Comparison of ENCODE assay signal across 8 cellular contexts in genomic region chr11:134207538-134208239, GRCh38. TPM values are rescaled to one million over a fixed set of nuclear protein-coding genes. Genes with fewer than 3 reads are reported as not detected.
DNase-seq lines count a peak whose midpoint lies in the region; ATAC-seq, FAIRE-seq and TF ChIP-seq lines count a peak whose summit lies in the region.

No MANE protein-coding gene starts in this region.

- H3K27ac Mint-ChIP-seq in activated naive CD8-positive, alpha-beta T cell treated with anti-CD3 and anti-CD28 coated beads for 36 hours = no peak overlapping the region

- peaks cover 49% of the 10 kb centered on the region for H3K36me3 Mint-ChIP-seq in activated naive CD8-positive, alpha-beta T cell treated with anti-CD3 and anti-CD28 coated beads for 36 hours

- ATAC-seq in HG03520 (IDR thresholded peaks at IDR 0.05; ENCODE audit: unreplicated experiment) = no peak

- no peaks in the 10 kb centered on the region for H3K27me3 Mint-ChIP-seq in activated naive CD8-positive, alpha-beta T cell treated with anti-CD3 and anti-CD28 coated beads for 36 hours

- H3K4me1 Mint-ChIP-seq in activated naive CD8-positive, alpha-beta T cell treated with anti-CD3 and anti-CD28 coated beads for 36 hours = no peaks in the 10 kb centered on the region

- no peaks in the 10 kb centered on the region for H3K9me3 Mint-ChIP-seq in activated naive CD8-positive, alpha-beta T cell treated with anti-CD3 and anti-CD28 coated beads for 36 hours

- TF ChIP-seq CTCF in GM12874 (IDR thresholded peaks at IDR 0.05; ENCODE audit: insufficient read depth, low read depth, low read length) = peak; percentile 60

- FAIRE-seq in frontal cortex (lab: Jason Lieb, UNC) = no peak

- H3K4me3 Mint-ChIP-seq in activated naive CD8-positive, alpha-beta T cell treated with anti-CD3 and anti-CD28 coated beads for 36 hours = no peak overlapping the region

- DNase-seq in RPMI8226 (peak; percentile 30), kidney glomerular epithelial cell (lab: John Stamatoyannopoulos, UW) (peak; percentile 13), occipital lobe (lab: John Stamatoyannopoulos, UW) (no peak), frontal cortex (ENCODE audit: low spot score in 2 of 2) (no peak)
- DNase-seq in activated naive CD8-positive, alpha-beta T cell treated with anti-CD3 and anti-CD28 coated beads for 36 hours = peak; percentile 63
- peak; percentile 27 to 45 for DNase-seq in stimulated activated CD8-positive, alpha-beta memory T cell treated with anti-CD3 and anti-CD28 coated beads, Interleukin-2, amount 100 ng/mL, for 1 hour (ENCODE audit: low read depth in 2 of 2)

RNA-seq across cellular contexts. Expression of gene NCAPD3, which starts 16.1 kb away (rescaled TPM):
- total RNA-seq in activated naive CD8-positive, alpha-beta T cell treated with anti-CD3 and anti-CD28 coated beads for 36 hours = 10 to 100 TPM; 93.4 to 96.7 TPM
- total RNA-seq in occipital lobe (11.4 TPM), frontal cortex (11.0 TPM)

RNA-seq across cellular contexts. Expression of gene VPS26B, which starts 16.8 kb away (rescaled TPM):
- 10 to 100 TPM; 28.8 to 30.3 TPM for total RNA-seq in activated naive CD8-positive, alpha-beta T cell treated with anti-CD3 and anti-CD28 coated beads for 36 hours
- total RNA-seq in occipital lobe (61.9 TPM), frontal cortex (61.1 TPM)

RNA-seq across cellular contexts. Expression of gene THYN1, which starts 45.5 kb away (rescaled TPM):
- 10 to 100 TPM; 79.5 to 79.8 TPM for total RNA-seq in activated naive CD8-positive, alpha-beta T cell treated with anti-CD3 and anti-CD28 coated beads for 36 hours
- total RNA-seq in occipital lobe (41.5 TPM), frontal cortex (44.4 TPM)

RNA-seq across cellular contexts. Expression of gene ACAD8, which starts 45.7 kb away (rescaled TPM):
- total RNA-seq in activated naive CD8-positive, alpha-beta T cell treated with anti-CD3 and anti-CD28 coated beads for 36 hours = 10 to 100 TPM; 20.9 to 21.1 TPM
- total RNA-seq in occipital lobe (28.7 TPM), frontal cortex (24.5 TPM)

Comparison
In these comparisons a context has a peak if more than half of its experiments do, and no peak if none do; other contexts are left out.
1. DNase-seq: peak in RPMI8226 (single experiment), activated naive CD8-positive, alpha-beta T cell treated with anti-CD3 and anti-CD28 coated beads for 36 hours (single experiment), kidney glomerular epithelial cell (single experiment) and stimulated activated CD8-positive, alpha-beta memory T cell treated with anti-CD3 and anti-CD28 coated beads, Interleukin-2, amount 100 ng/mL, for 1 hour (2 of 2); none in occipital lobe (single experiment) and frontal cortex (0 of 2).